ENCODE assay signal across 29 cellular contexts in the genomic region with DNA sequence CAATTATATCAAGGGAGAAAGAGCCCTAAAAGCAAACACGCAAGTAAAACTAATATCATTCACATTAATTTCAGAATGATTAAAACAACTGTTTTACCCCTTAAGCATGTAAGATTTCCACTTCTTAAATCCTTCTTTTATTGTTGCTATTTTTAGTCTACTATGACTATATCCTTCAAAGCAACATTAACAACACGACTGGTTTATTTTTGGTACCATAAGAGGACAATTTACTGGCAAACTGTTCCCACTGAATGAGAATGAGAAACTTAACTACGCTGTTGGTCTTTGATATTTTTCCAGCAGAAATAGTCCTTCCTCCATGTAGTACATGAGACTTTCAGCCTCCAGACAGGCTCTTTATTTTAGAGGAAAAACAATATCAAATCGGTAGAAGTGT.
A peak's percentile ranks its signal among the peaks of the same experiment; 100 is the strongest.
DNase-seq lines count a peak whose midpoint lies in the region; ATAC-seq and TF ChIP-seq lines count a peak whose summit lies in the region.
"Had no signal": no experiment of that assay in that cellular context is flagged by ENCODE, and none has a peak within 500 bp of the region (broad histone marks: within the 10 kb centered on the region; RNA-seq: fewer than 3 reads in every experiment).

No MANE protein-coding gene starts in this region.

- H3K36me3 ChIP-seq in left ventricle myocardium inferior: no peaks in the 10 kb centered on the region
- H3K36me3 ChIP-seq: BE2C; BLaER1; BLaER1 treated with 17β-estradiol and CSF1 and Interleukin-3, amounts not matched to agents 10 nM and 100 nM had no signal

- intact Hi-C loops in Right ventricle myocardium superior (cut with DNase I): no loop called here
- intact Hi-C loops in left ventricle myocardium inferior (cut with micrococcal nuclease): no loop called here
- intact Hi-C loops in left ventricle myocardium superior (cut with micrococcal nuclease): loop anchor here (10.0 kb wide), 1 partner anchor 358 kb away; no protein-coding TSS in a partner anchor
- intact Hi-C loops in left cardiac atrium (cut with DNase I): no loop called here

- ATAC-seq in Right ventricle myocardium superior (ENCODE audit: poor library complexity): peak; percentile 48
- peak; percentile 52 for ATAC-seq in left ventricle myocardium superior
- ATAC-seq in left cardiac atrium: no peak
- ATAC-seq: A549; CD8-positive, alpha-beta T cell had no signal

- no peaks in the 10 kb centered on the region for H3K9me3 ChIP-seq in left ventricle myocardium inferior (replicated peaks)
- H3K9me3 ChIP-seq: A549, BE2C, Caco-2 had no signal

- DNase-seq in Right ventricle myocardium superior: no peak
- no peak for DNase-seq in left ventricle myocardium inferior
- no peak for DNase-seq in left ventricle myocardium superior
- no peak for DNase-seq in left cardiac atrium
- DNase-seq: 8988T; ACHN; AML-193; BE2C; C1 segment of cervical spinal cord; Caco-2; Calu3; CD4-positive, alpha-beta memory T cell; CD4-positive, alpha-beta T cell; CD4-positive, CD25-positive, alpha-beta regulatory T cell; CD8-positive, alpha-beta memory T cell; CD8-positive, alpha-beta T cell; COR-L47; DMS 273 treated with DMSO at 0.1 percent for 48 hours; DMS153; DMS53; DMS79; DMS79 treated with DMSO at 0.1 percent for 48 hours; DND-41; EL had no signal

- H3K27ac ChIP-seq in left ventricle myocardium inferior (replicated peaks): no peak overlapping the region
- H3K27ac ChIP-seq: 22Rv1; A549; BLaER1; BLaER1 treated with 17β-estradiol and CSF1 and Interleukin-3, amounts not matched to agents 10 nM and 100 nM; C4-2B had no signal

- no peaks in the 10 kb centered on the region for H3K27me3 ChIP-seq in left ventricle myocardium inferior (ENCODE audit: low read depth)
- H3K27me3 ChIP-seq: BE2C; BLaER1; BLaER1 treated with 17β-estradiol and CSF1 and Interleukin-3, amounts not matched to agents 10 nM and 100 nM had no signal

- no peaks in the 10 kb centered on the region for H3K4me1 ChIP-seq in left ventricle myocardium inferior
- H3K4me1 ChIP-seq: A549; BE2C; BLaER1; BLaER1 treated with 17β-estradiol and CSF1 and Interleukin-3, amounts not matched to agents 10 nM and 100 nM had no signal

- H3K4me3 ChIP-seq in left ventricle myocardium inferior: no peak overlapping the region
- H3K4me3 ChIP-seq: A549; BLaER1; BLaER1 treated with 17β-estradiol and CSF1 and Interleukin-3, amounts not matched to agents 10 nM and 100 nM had no signal

- no peak for TF ChIP-seq CTCF in left ventricle myocardium inferior (IDR thresholded peaks at IDR 0.05; ENCODE audit: borderline replicate concordance)

Comparison
In these comparisons a context has a peak if more than half of its experiments do, and no peak if none do; other contexts are left out.
1. ATAC-seq: peak in Right ventricle myocardium superior (single experiment) and left ventricle myocardium superior (single experiment); none in left cardiac atrium (0 of 2).